ENCODE assay signal across 15 cellular contexts in the genomic region with DNA sequence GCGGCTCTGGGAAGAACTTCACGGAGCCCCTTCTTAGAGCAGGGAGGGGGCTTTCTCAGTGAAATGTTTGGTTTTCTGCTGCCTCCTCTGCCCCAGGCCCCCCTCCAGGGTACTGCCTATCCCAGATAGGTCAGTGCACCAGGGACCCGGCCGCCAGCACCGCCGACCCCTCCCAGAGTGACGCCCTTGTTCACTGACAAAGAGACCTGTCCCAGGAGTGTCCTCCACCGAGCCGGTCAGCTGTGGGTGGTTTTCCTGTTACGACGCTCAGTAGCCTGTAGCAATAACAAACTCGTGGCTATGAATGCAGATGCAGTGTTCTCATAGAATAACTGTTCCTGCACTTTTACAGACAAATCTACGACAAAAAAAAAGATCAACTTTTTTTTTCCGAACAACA.
A peak's percentile ranks its signal among the peaks of the same experiment; 100 is the strongest.
DNase-seq lines count a peak whose midpoint lies in the region; TF ChIP-seq lines count a peak whose summit lies in the region.
"Had no signal": no experiment of that assay in that cellular context is flagged by ENCODE, and none has a peak within 500 bp of the region (broad histone marks: within the 10 kb centered on the region; RNA-seq: fewer than 3 reads in every experiment).

No MANE protein-coding gene starts in this region.

- H2BK15ac ChIP-seq in H9 (ENCODE audit: low read depth, low read length) (no peak overlapping the region), mesenchymal stem cell (ENCODE audit: low read depth, poor library complexity, severe bottlenecking) (peak overlapping the region; percentile 12)

- in situ Hi-C loops in astrocyte of the spinal cord (cut with HindIII; ENCODE audit: low sequenced_read_pairs): no loop called here

- H3K27ac ChIP-seq in H9 (ENCODE audit: insufficient read length, low read depth, low read length): no peak overlapping the region
- peak overlapping the region; percentile 6 for H3K27ac ChIP-seq in mesenchymal stem cell (ENCODE audit: low read length, poor library complexity, severe bottlenecking)
- peak overlapping the region; percentile 57 for H3K27ac ChIP-seq in suprapubic skin

- H2BK12ac ChIP-seq in H9 (ENCODE audit: insufficient read length, low read depth, low read length) (no peak overlapping the region), mesenchymal stem cell (ENCODE audit: low read length in 2 of 2) (no peak overlapping the region)

- no peaks in the 10 kb centered on the region for H4K20me1 ChIP-seq in H9 (ENCODE audit: control insufficient read depth, insufficient read depth, insufficient read length)

- H3K9ac ChIP-seq in H9 (ENCODE audit: extremely low read depth, insufficient read length, low read length) (no peak overlapping the region), mesenchymal stem cell (ENCODE audit: low read length) (no peak overlapping the region)

- no peak overlapping the region for H4K91ac ChIP-seq in H9 (ENCODE audit: insufficient read length, low read depth, low read length)
- H4K91ac ChIP-seq in mesenchymal stem cell (ENCODE audit: low read length): no peak overlapping the region

- H3K36me3 Mint-ChIP-seq in H9 (ENCODE audit: insufficient read depth in 1 of 3, low read depth in 3 of 3): peaks cover 4 to 36% (median 34%) of the 10 kb centered on the region in 3 experiments; a peak in 6 of 7 replicates

- DNase-seq in H9 (no peak), astrocyte of the spinal cord (ENCODE audit: low read depth, low spot score) (peak; percentile 40), mesenchymal stem cell (no peak), suprapubic skin (ENCODE audit: low spot score in 2 of 2) (peak in 1 of 2 donors; percentile 64), HuH-7.5 (ENCODE audit: low spot score) (no peak), T-helper 2 cell (no peak), SK-N-DZ (ENCODE audit: low spot score) (no peak)
- DNase-seq: activated naive CD4-positive, alpha-beta T cell treated with anti-CD3 and anti-CD28 coated beads, Interleukin-2, amount 50 U/mL, for 16 hours; BE2C; central memory CD4-positive, alpha-beta T cell; DND-41; Karpas-422; NCI-H510A; OCI-M1; stimulated activated CD4-positive, alpha-beta T cell treated with anti-CD3 and anti-CD28 coated beads, Interleukin-4, amount 100 ng/mL, for 24 hours had no signal

- H3K9me3 Mint-ChIP-seq in H9: peaks cover 0 to 2% of the 10 kb centered on the region in 2 experiments; a peak in 2 of 5 replicates

- H4K8ac ChIP-seq in H9 (replicated peaks; ENCODE audit: insufficient read length, low read depth, low read length) (no peak overlapping the region), mesenchymal stem cell (ENCODE audit: low read length) (no peak overlapping the region)

- H3K36me3 ChIP-seq in mesenchymal stem cell (ENCODE audit: control insufficient read depth in 1 of 2, insufficient read depth in 2 of 2, low read depth in 1 of 2, low read length in 2 of 2) (peaks cover 63 to 70% of the 10 kb centered on the region in 2 experiments), suprapubic skin (peaks cover 33% of the 10 kb centered on the region)

- H2AFZ ChIP-seq in H9 (ENCODE audit: low read length) (no peak overlapping the region), mesenchymal stem cell (ENCODE audit: low read depth, low read length) (no peak overlapping the region)

- H3K4me1 Mint-ChIP-seq in H9: peaks cover 8 to 10% of the 10 kb centered on the region in 2 experiments

- H3K27me3 ChIP-seq in H9 (ENCODE audit: insufficient read depth, low read length): no peaks in the 10 kb centered on the region
- H3K27me3 ChIP-seq in mesenchymal stem cell (ENCODE audit: control insufficient read depth in 1 of 2, insufficient read depth in 1 of 2, low read length in 2 of 2): no peaks in the 10 kb centered on the region
- no peaks in the 10 kb centered on the region for H3K27me3 ChIP-seq in suprapubic skin
- H3K27me3 ChIP-seq: BE2C had no signal

- no peak overlapping the region for H3K56ac ChIP-seq in H9 (ENCODE audit: insufficient read length, low read depth, low read length)

- H3K4ac ChIP-seq in H9 (ENCODE audit: low read depth, low read length) (no peak overlapping the region), mesenchymal stem cell (ENCODE audit: low read depth in 1 of 2, low read length in 2 of 2) (no peak overlapping the region)

- H2BK5ac ChIP-seq in H9 (ENCODE audit: insufficient read length, low read length) (no peak overlapping the region), mesenchymal stem cell (ENCODE audit: low read depth, low read length, poor library complexity, severe bottlenecking) (no peak overlapping the region)

- H3K23me2 ChIP-seq in H9 (ENCODE audit: insufficient read length, low read depth, low read length, poor library complexity, severe bottlenecking): no peaks in the 10 kb centered on the region

- no peak for TF ChIP-seq EP300 in suprapubic skin (IDR thresholded peaks at IDR 0.05)

- peak overlapping the region in 2 of 3 experiments; percentile 36 to 56; a peak in 2 of 7 replicates for H3K27ac Mint-ChIP-seq in H9

- no peaks in the 10 kb centered on the region; the same call in 1 of the 2 replicates for H3K27me3 Mint-ChIP-seq in H9 (ENCODE audit: low read depth)

- TF ChIP-seq POLR2A in suprapubic skin (IDR thresholded peaks at IDR 0.05): no peak

- H2BK120ac ChIP-seq in H9 (ENCODE audit: low read depth, low read length, poor library complexity, severe bottlenecking) (no peak overlapping the region), mesenchymal stem cell (ENCODE audit: low read depth, low read length) (no peak overlapping the region)

- H4K5ac ChIP-seq in H9 (ENCODE audit: insufficient read length, low read depth, low read length): no peak overlapping the region

- H3K4me2 ChIP-seq in H9 (ENCODE audit: insufficient read depth, insufficient read length, low read length) (no peak overlapping the region), mesenchymal stem cell (ENCODE audit: low read length, poor library complexity, severe bottlenecking) (no peak overlapping the region)

- H3K4me3 ChIP-seq in astrocyte of the spinal cord (ENCODE audit: low read depth, low read length) (no peak overlapping the region), mesenchymal stem cell (ENCODE audit: insufficient read depth in 1 of 2, low read depth in 1 of 2, low read length in 2 of 2) (no peak overlapping the region), suprapubic skin (no peak overlapping the region)

- H3K23ac ChIP-seq in H9 (ENCODE audit: insufficient read length, low read depth, low read length) (no peak overlapping the region), mesenchymal stem cell (ENCODE audit: low read length in 2 of 2) (no peak overlapping the region)

- H3K79me1 ChIP-seq in H9 (ENCODE audit: insufficient read depth, low read depth, low read length, poor library complexity, severe bottlenecking) (peaks cover 3% of the 10 kb centered on the region), mesenchymal stem cell (replicated peaks; ENCODE audit: low read length, poor library complexity, severe bottlenecking) (peaks cover 41% of the 10 kb centered on the region)

- no CpG with 5 or more reads among the region's 14 CpGs for WGBS in H9 (ENCODE audit: extremely low coverage, insufficient read length, low lambda C conversion rate)
- WGBS in mesenchymal stem cell: 94% methylated on average over 10 of the region's 14 CpGs
- 82% methylated on average over 14 of the region's 14 CpGs for WGBS in suprapubic skin

- no peak overlapping the region for H3K4me3 Mint-ChIP-seq in H9

- no peak overlapping the region for H3T11ph ChIP-seq in H9 (ENCODE audit: low read length)

- H3K9me3 ChIP-seq in H9 (ENCODE audit: control insufficient read depth, low read depth, low read length) (no peaks in the 10 kb centered on the region), mesenchymal stem cell (ENCODE audit: control insufficient read depth, low read length) (no peaks in the 10 kb centered on the region), suprapubic skin (no peaks in the 10 kb centered on the region)
- H3K9me3 ChIP-seq: BE2C had no signal

- H3K79me2 ChIP-seq in H9 (ENCODE audit: insufficient read depth, low read length): no peaks in the 10 kb centered on the region

- H3K4me1 ChIP-seq in H9 (ENCODE audit: insufficient read depth, low read length): no peaks in the 10 kb centered on the region
- peaks cover 56% of the 10 kb centered on the region for H3K4me1 ChIP-seq in mesenchymal stem cell (ENCODE audit: control insufficient read depth, insufficient read depth, low read depth, low read length)
- H3K4me1 ChIP-seq in suprapubic skin: peaks cover 81% of the 10 kb centered on the region
- H3K4me1 ChIP-seq: BE2C had no signal

- H3K14ac ChIP-seq in H9 (ENCODE audit: insufficient read depth, low read length) (no peak overlapping the region), mesenchymal stem cell (ENCODE audit: low read length in 2 of 2) (no peak overlapping the region)

- no peak overlapping the region for H3K18ac ChIP-seq in H9 (ENCODE audit: insufficient read length, low read depth, low read length)
- H3K18ac ChIP-seq in mesenchymal stem cell (ENCODE audit: low read depth in 1 of 2, low read length in 2 of 2): peak overlapping the region in 1 of 2 experiments; percentile 14

- TF ChIP-seq CTCF in H9 (conservative IDR thresholded peaks at IDR 0.05) (no peak), astrocyte of the spinal cord (IDR thresholded peaks at IDR 0.05; ENCODE audit: low read depth, low read length) (no peak), suprapubic skin (IDR thresholded peaks at IDR 0.05) (no peak)

- no peak overlapping the region for H2BK20ac ChIP-seq in H9 (ENCODE audit: low read depth, low read length, poor library complexity, severe bottlenecking)

- no peak overlapping the region for H2AK5ac ChIP-seq in H9 (ENCODE audit: insufficient read length, low read length)
- no peak overlapping the region for H2AK5ac ChIP-seq in mesenchymal stem cell (ENCODE audit: low read length, severe bottlenecking)
